ENCODE assay signal across 10 cellular contexts in genomic region chr1:1274931-1275431, GRCh38. TPM values are rescaled to one million over a fixed set of nuclear protein-coding genes. Genes with fewer than 3 reads are reported as not detected.
DNase-seq lines count a peak whose midpoint lies in the region; ATAC-seq and TF ChIP-seq lines count a peak whose summit lies in the region.
"Had no signal": no experiment of that assay in that cellular context is flagged by ENCODE, and none has a peak within 500 bp of the region (broad histone marks: within the 10 kb centered on the region; RNA-seq: fewer than 3 reads in every experiment).

No MANE protein-coding gene starts in this region.

- peaks cover 0 to 22% (median 0%) of the 10 kb centered on the region in 6 donors for H3K36me3 ChIP-seq in spleen

- DNase-seq in activated CD4-positive, alpha-beta T cell treated with anti-CD3 and anti-CD28 coated beads, Interleukin-2, amount 10 ng/mL, durations not matched to agents 24 days and 14 days = no peak
- no peak for DNase-seq in activated CD4-positive, alpha-beta T cell treated with anti-CD3 and anti-CD28 coated beads, Interleukin-2, amount 50 U/mL, for 48 hours
- DNase-seq in glutamatergic neuron (peak; percentile 35), spleen (peak; percentile 76), DMS53 treated with DMSO at 0.1 percent for 48 hours (lab: John Stamatoyannopoulos, UW; ENCODE audit: unreplicated experiment) (no peak), amygdala (lab: John Stamatoyannopoulos, UW) (no peak)
- DNase-seq: GOT3, NCI-H2227 treated with DMSO at 0.1 percent for 48 hours had no signal

- H3K36me3 Mint-ChIP-seq in activated CD4-positive, alpha-beta T cell treated with anti-CD3 and anti-CD28 coated beads, Interleukin-2, amount 10 ng/mL, durations not matched to agents 24 days and 14 days (ENCODE audit: low read depth) = peaks cover 13% of the 10 kb centered on the region
- H3K36me3 Mint-ChIP-seq in glutamatergic neuron (ENCODE audit: unreplicated experiment) = no peaks in the 10 kb centered on the region

- H3K27ac Mint-ChIP-seq in activated CD4-positive, alpha-beta T cell treated with anti-CD3 and anti-CD28 coated beads, Interleukin-2, amount 10 ng/mL, durations not matched to agents 24 days and 14 days = peak overlapping the region; percentile 69
- peak overlapping the region; percentile 59 for H3K27ac Mint-ChIP-seq in glutamatergic neuron (ENCODE audit: unreplicated experiment)

- H3K4me1 Mint-ChIP-seq in activated CD4-positive, alpha-beta T cell treated with anti-CD3 and anti-CD28 coated beads, Interleukin-2, amount 10 ng/mL, durations not matched to agents 24 days and 14 days = peaks cover 25% of the 10 kb centered on the region
- peaks cover 30% of the 10 kb centered on the region for H3K4me1 Mint-ChIP-seq in glutamatergic neuron (ENCODE audit: low read depth, unreplicated experiment)

- 88 to 95% (median 93%) methylated on average over 9 to 15 of the region's 15 CpGs for WGBS in spleen, 5 donors

- peaks cover 26 to 49% (median 41%) of the 10 kb centered on the region in 6 donors for H3K4me1 ChIP-seq in spleen

- no peaks in the 10 kb centered on the region for H3K27me3 Mint-ChIP-seq in activated CD4-positive, alpha-beta T cell treated with anti-CD3 and anti-CD28 coated beads, Interleukin-2, amount 10 ng/mL, durations not matched to agents 24 days and 14 days
- peaks cover 14% of the 10 kb centered on the region for H3K27me3 Mint-ChIP-seq in glutamatergic neuron (ENCODE audit: unreplicated experiment)

- H3K9me3 Mint-ChIP-seq in activated CD4-positive, alpha-beta T cell treated with anti-CD3 and anti-CD28 coated beads, Interleukin-2, amount 10 ng/mL, durations not matched to agents 24 days and 14 days = no peaks in the 10 kb centered on the region
- peaks cover 14% of the 10 kb centered on the region for H3K9me3 Mint-ChIP-seq in glutamatergic neuron (ENCODE audit: unreplicated experiment)

- intact Hi-C loops in activated CD4-positive, alpha-beta T cell treated with anti-CD3 and anti-CD28 coated beads, Interleukin-2, amount 10 ng/mL, durations not matched to agents 24 days and 14 days (cut with micrococcal nuclease) = loop anchor here (5.0 kb wide), 1 partner anchor 73 kb away; no protein-coding TSS in a partner anchor
- intact Hi-C loops in spleen (cut with DNase I; ENCODE audit: low total_unique reads) = no loop called here

- no peak for TF ChIP-seq CTCF in VCaP (conservative IDR thresholded peaks at IDR 0.05)
- TF ChIP-seq CTCF in glutamatergic neuron (IDR thresholded peaks at IDR 0.05; ENCODE audit: partially characterized antibody, unreplicated experiment) = no peak
- TF ChIP-seq CTCF in spleen (IDR thresholded peaks at IDR 0.05 in 8 of 11, conservative IDR thresholded peaks at IDR 0.05 in 3 of 11) = no peak

- ATAC-seq in GM19395 (IDR thresholded peaks at IDR 0.05; ENCODE audit: unreplicated experiment) = no peak

- H3K27me3 ChIP-seq in spleen (replicated peaks in 1 of 7) = no peaks in the 10 kb centered on the region

- H3K4me3 ChIP-seq in spleen = peak overlapping the region in 1 of 8 donors; percentile 98

- H3K27ac ChIP-seq in VCaP = peak overlapping the region; percentile 98; the same call in 1 of the 2 replicates
- no peak overlapping the region for H3K27ac ChIP-seq in spleen

- no peak for TF ChIP-seq POLR2A in spleen (IDR thresholded peaks at IDR 0.05)

- no peaks in the 10 kb centered on the region for H3K9me3 ChIP-seq in spleen

- H3K4me3 Mint-ChIP-seq in activated CD4-positive, alpha-beta T cell treated with anti-CD3 and anti-CD28 coated beads, Interleukin-2, amount 10 ng/mL, durations not matched to agents 24 days and 14 days = peak overlapping the region; percentile 76
- peak overlapping the region; percentile 84 for H3K4me3 Mint-ChIP-seq in glutamatergic neuron (ENCODE audit: unreplicated experiment)

RNA-seq across cellular contexts. Expression of gene UBE2J2, which starts 1.3 kb away (rescaled TPM):
- 86.9 and 87.3 TPM in 2 replicates for total RNA-seq in activated CD4-positive, alpha-beta T cell treated with anti-CD3 and anti-CD28 coated beads, Interleukin-2, amount 10 ng/mL, durations not matched to agents 24 days and 14 days
- 88.1 TPM for total RNA-seq in glutamatergic neuron (ENCODE audit: unreplicated experiment)
- 10 to 100 TPM; 39.1 to 69.7 (median 56.5) TPM for total RNA-seq in spleen
- polyA plus RNA-seq in spleen = 10 to 100 TPM; 39.2 to 66.9 (median 54.0) TPM

RNA-seq across cellular contexts. Expression of gene SCNN1D, which starts 5.3 kb away (rescaled TPM):
- 3.1 and 3.2 TPM in 2 replicates for total RNA-seq in activated CD4-positive, alpha-beta T cell treated with anti-CD3 and anti-CD28 coated beads, Interleukin-2, amount 10 ng/mL, durations not matched to agents 24 days and 14 days
- total RNA-seq in glutamatergic neuron (ENCODE audit: unreplicated experiment) = 8.4 TPM
- 10 to 100 TPM in 1 of 7 donors, 1 to 10 TPM in 6; 2.5 to 10.5 (median 3.4) TPM for total RNA-seq in spleen
- 10 to 100 TPM in 2 of 3 donors, 1 to 10 TPM in 1; 3.7 to 16.9 (median 11.9) TPM for polyA plus RNA-seq in spleen

RNA-seq across cellular contexts. Expression of gene C1QTNF12, which starts 28.5 kb away (rescaled TPM):
- 1.3 and 2.8 TPM in 2 replicates for total RNA-seq in activated CD4-positive, alpha-beta T cell treated with anti-CD3 and anti-CD28 coated beads, Interleukin-2, amount 10 ng/mL, durations not matched to agents 24 days and 14 days
- total RNA-seq in glutamatergic neuron (ENCODE audit: unreplicated experiment) = 9.1 TPM
- total RNA-seq in spleen = 1 to 10 TPM in 3 of 7 donors, under 1 TPM in 1, not detected in 3; 0.87 to 3.6 (median 1.8) TPM
- polyA plus RNA-seq in spleen = 1 to 10 TPM; 1.3 to 5.5 (median 1.4) TPM

RNA-seq across cellular contexts. Expression of gene ACAP3, which starts 32.7 kb away (rescaled TPM):
- total RNA-seq in activated CD4-positive, alpha-beta T cell treated with anti-CD3 and anti-CD28 coated beads, Interleukin-2, amount 10 ng/mL, durations not matched to agents 24 days and 14 days = 54.1 and 55.7 TPM in 2 replicates
- total RNA-seq in glutamatergic neuron (ENCODE audit: unreplicated experiment) = 1,099 TPM
- 10 to 100 TPM; 33.0 to 62.3 (median 41.7) TPM for total RNA-seq in spleen
- polyA plus RNA-seq in spleen = 10 to 100 TPM; 12.6 to 89.7 (median 32.6) TPM

RNA-seq across cellular contexts. Expression of gene PUSL1, which starts 33.4 kb away (rescaled TPM):
- 33.4 and 35.2 TPM in 2 replicates for total RNA-seq in activated CD4-positive, alpha-beta T cell treated with anti-CD3 and anti-CD28 coated beads, Interleukin-2, amount 10 ng/mL, durations not matched to agents 24 days and 14 days
- total RNA-seq in glutamatergic neuron (ENCODE audit: unreplicated experiment) = 45.5 TPM
- total RNA-seq in spleen = 10 to 100 TPM; 11.4 to 22.9 (median 13.9) TPM
- polyA plus RNA-seq in spleen = 10 to 100 TPM in 2 of 3 donors, 1 to 10 TPM in 1; 9.8 to 17.8 (median 10.5) TPM

Comparison
In these comparisons a context has a peak if more than half of its experiments do, and no peak if none do; other contexts are left out.
1. DNase-seq: peak in glutamatergic neuron (single experiment) and spleen (single experiment); none in activated CD4-positive, alpha-beta T cell treated with anti-CD3 and anti-CD28 coated beads, Interleukin-2, amount 10 ng/mL, durations not matched to agents 24 days and 14 days (single experiment), activated CD4-positive, alpha-beta T cell treated with anti-CD3 and anti-CD28 coated beads, Interleukin-2, amount 50 U/mL, for 48 hours (0 of 2), DMS53 treated with DMSO at 0.1 percent for 48 hours (single experiment) and amygdala (0 of 56).